Comparison of ENCODE assay signal across 18 cellular contexts in genomic region chr11:1509626-1510255, GRCh38. TPM values are rescaled to one million over a fixed set of nuclear protein-coding genes. Genes with fewer than 3 reads are reported as not detected.
A peak's percentile ranks its signal among the peaks of the same experiment; 100 is the strongest.
DNase-seq lines count a peak whose midpoint lies in the region; ATAC-seq and TF ChIP-seq lines count a peak whose summit lies in the region.
"Had no signal": no experiment of that assay in that cellular context is flagged by ENCODE, and none has a peak within 500 bp of the region (broad histone marks: within the 10 kb centered on the region; RNA-seq: fewer than 3 reads in every experiment).

No MANE protein-coding gene starts in this region.

- no peaks in the 10 kb centered on the region for H3K36me3 ChIP-seq in breast epithelium
- H3K36me3 ChIP-seq in endodermal cell (ENCODE audit: control insufficient read depth, insufficient read depth, low read length) = no peaks in the 10 kb centered on the region
- H3K36me3 ChIP-seq: Peyer's patch had no signal

- intact Hi-C loops in MCF 10A (cut with micrococcal nuclease) (no loop called here), breast epithelium (cut with DNase I; ENCODE audit: low total_unique reads) (loop anchor here (10.0 kb wide), 1 partner anchor 305 kb away; no protein-coding TSS in a partner anchor)
- intact Hi-C loops in activated CD4-positive, alpha-beta T cell treated with anti-CD3 and anti-CD28 coated beads, Interleukin-2, amount 10 ng/mL, durations not matched to agents 24 days and 14 days (cut with micrococcal nuclease) = loop anchor here (10.0 kb wide), 1 partner anchor 395 kb away; no protein-coding TSS in a partner anchor

- H3K27me3 Mint-ChIP-seq in MCF 10A (ENCODE audit: insufficient read depth, unreplicated experiment) (no peaks in the 10 kb centered on the region), WTC11 (ENCODE audit: low read depth) (no peaks in the 10 kb centered on the region), endodermal cell (ENCODE audit: insufficient read depth) (no peaks in the 10 kb centered on the region)
- no peaks in the 10 kb centered on the region for H3K27me3 Mint-ChIP-seq in activated CD4-positive, alpha-beta T cell treated with anti-CD3 and anti-CD28 coated beads, Interleukin-2, amount 10 ng/mL, durations not matched to agents 24 days and 14 days
- H3K27me3 Mint-ChIP-seq: CD4-positive, alpha-beta memory T cell had no signal

- H3K36me3 Mint-ChIP-seq in MCF 10A (ENCODE audit: insufficient read depth, unreplicated experiment) (no peaks in the 10 kb centered on the region), WTC11 (no peaks in the 10 kb centered on the region), endodermal cell (ENCODE audit: low read depth) (no peaks in the 10 kb centered on the region)
- H3K36me3 Mint-ChIP-seq in stimulated activated effector memory CD8-positive, alpha-beta T cell treated with anti-CD3 and anti-CD28 coated beads, Interleukin-12 subunit alpha, Interleukin-12 subunit beta, amount 100 ng/mL, for 72 hours = no peaks in the 10 kb centered on the region
- H3K36me3 Mint-ChIP-seq in activated CD4-positive, alpha-beta T cell treated with anti-CD3 and anti-CD28 coated beads, Interleukin-2, amount 10 ng/mL, durations not matched to agents 24 days and 14 days (ENCODE audit: low read depth) = no peaks in the 10 kb centered on the region

- BruUV-seq in MCF 10A (replicated peaks; lab: Mats Ljungman, UMichigan) = no TSS peak

- H3K9me3 ChIP-seq in breast epithelium (no peaks in the 10 kb centered on the region), endodermal cell (ENCODE audit: control insufficient read depth, low read length) (no peaks in the 10 kb centered on the region)
- H3K9me3 ChIP-seq: A549, Peyer's patch had no signal

- DNase-seq in MCF 10A (ENCODE audit: unreplicated experiment) = no peak
- DNase-seq in breast epithelium (ENCODE audit: low spot score in 2 of 2) = no peak
- DNase-seq in WTC11 (ENCODE audit: low spot score) = no peak
- DNase-seq in endodermal cell = no peak
- DNase-seq in stimulated activated effector memory CD8-positive, alpha-beta T cell treated with anti-CD3 and anti-CD28 coated beads, Interleukin-12 subunit alpha, Interleukin-12 subunit beta, amount 100 ng/mL, for 72 hours (ENCODE audit: low spot score in 2 of 2) = no peak
- no peak for DNase-seq in RWPE1 (ENCODE audit: low spot score)
- no peak for DNase-seq in activated CD4-positive, alpha-beta T cell treated with anti-CD3 and anti-CD28 coated beads, Interleukin-2, amount 10 ng/mL, durations not matched to agents 24 days and 14 days
- DNase-seq in SHP77 (lab: John Stamatoyannopoulos, UW) = no peak
- DNase-seq: CD4-positive, alpha-beta memory T cell; DMS79; Kasumi-1; NCI-H1417; NCI-H2029; NCI-H510A treated with DMSO at 0.1 percent for 48 hours; Peyer's patch had no signal

- POLR2A ChIA-PET in MCF 10A (lab: Yijun Ruan, JAX) (no interaction called here), WTC11 (lab: Charles Lee) (no interaction called here), RWPE1 (lab: Yijun Ruan, JAX; ENCODE audit: low non-redundant PET) (no interaction called here)

- H3K27me3 ChIP-seq in breast epithelium = no peaks in the 10 kb centered on the region
- no peaks in the 10 kb centered on the region for H3K27me3 ChIP-seq in endodermal cell (ENCODE audit: control insufficient read depth, insufficient read depth, low read length, poor library complexity, severe bottlenecking)
- H3K27me3 ChIP-seq: Peyer's patch had no signal

- no peak overlapping the region for H3K4me3 Mint-ChIP-seq in MCF 10A (ENCODE audit: unreplicated experiment)
- no peak overlapping the region for H3K4me3 Mint-ChIP-seq in WTC11
- H3K4me3 Mint-ChIP-seq in endodermal cell = no peak overlapping the region
- H3K4me3 Mint-ChIP-seq in stimulated activated effector memory CD8-positive, alpha-beta T cell treated with anti-CD3 and anti-CD28 coated beads, Interleukin-12 subunit alpha, Interleukin-12 subunit beta, amount 100 ng/mL, for 72 hours = no peak overlapping the region
- no peak overlapping the region for H3K4me3 Mint-ChIP-seq in activated CD4-positive, alpha-beta T cell treated with anti-CD3 and anti-CD28 coated beads, Interleukin-2, amount 10 ng/mL, durations not matched to agents 24 days and 14 days

- peaks cover 0 to 2% of the 10 kb centered on the region in 2 donors for H3K4me1 ChIP-seq in breast epithelium
- H3K4me1 ChIP-seq in endodermal cell (ENCODE audit: control insufficient read depth, insufficient read depth, low read length) = peaks cover 7% of the 10 kb centered on the region

- H3K9me3 Mint-ChIP-seq in MCF 10A (ENCODE audit: unreplicated experiment) (no peaks in the 10 kb centered on the region), WTC11 (no peaks in the 10 kb centered on the region), endodermal cell (no peaks in the 10 kb centered on the region)
- H3K9me3 Mint-ChIP-seq in stimulated activated effector memory CD8-positive, alpha-beta T cell treated with anti-CD3 and anti-CD28 coated beads, Interleukin-12 subunit alpha, Interleukin-12 subunit beta, amount 100 ng/mL, for 72 hours = no peaks in the 10 kb centered on the region
- no peaks in the 10 kb centered on the region for H3K9me3 Mint-ChIP-seq in activated CD4-positive, alpha-beta T cell treated with anti-CD3 and anti-CD28 coated beads, Interleukin-2, amount 10 ng/mL, durations not matched to agents 24 days and 14 days

- ATAC-seq in WTC11 = no peak
- no peak for ATAC-seq in stimulated activated effector memory CD8-positive, alpha-beta T cell treated with anti-CD3 and anti-CD28 coated beads, Interleukin-12 subunit alpha, Interleukin-12 subunit beta, amount 100 ng/mL, for 72 hours
- ATAC-seq: A549, GM12878, HCT116 had no signal

- H3K4me1 Mint-ChIP-seq in MCF 10A (ENCODE audit: insufficient read depth, unreplicated experiment) (peaks cover 9% of the 10 kb centered on the region), WTC11 (peaks cover 17% of the 10 kb centered on the region), endodermal cell (peaks cover 7% of the 10 kb centered on the region)
- H3K4me1 Mint-ChIP-seq in stimulated activated effector memory CD8-positive, alpha-beta T cell treated with anti-CD3 and anti-CD28 coated beads, Interleukin-12 subunit alpha, Interleukin-12 subunit beta, amount 100 ng/mL, for 72 hours = peaks cover 67% of the 10 kb centered on the region
- peaks cover 2% of the 10 kb centered on the region for H3K4me1 Mint-ChIP-seq in activated CD4-positive, alpha-beta T cell treated with anti-CD3 and anti-CD28 coated beads, Interleukin-2, amount 10 ng/mL, durations not matched to agents 24 days and 14 days

- CTCF ChIA-PET in MCF 10A (lab: Yijun Ruan, JAX) (no interaction called here), WTC11 (lab: Charles Lee) (no interaction called here), RWPE1 (lab: Yijun Ruan, JAX) (no interaction called here)

- H3K4me3 ChIP-seq in breast epithelium = no peak overlapping the region
- H3K4me3 ChIP-seq in endodermal cell (ENCODE audit: low read length) = no peak overlapping the region
- H3K4me3 ChIP-seq: A549, GM12878, Peyer's patch had no signal

- H3K27ac Mint-ChIP-seq in MCF 10A (ENCODE audit: low read depth, unreplicated experiment) = peak overlapping the region; percentile 19
- H3K27ac Mint-ChIP-seq in WTC11 = peak overlapping the region; percentile 69; the same call in 1 of the 2 replicates
- peak overlapping the region; percentile 9 for H3K27ac Mint-ChIP-seq in endodermal cell
- H3K27ac Mint-ChIP-seq in stimulated activated effector memory CD8-positive, alpha-beta T cell treated with anti-CD3 and anti-CD28 coated beads, Interleukin-12 subunit alpha, Interleukin-12 subunit beta, amount 100 ng/mL, for 72 hours = peak overlapping the region; percentile 56
- H3K27ac Mint-ChIP-seq in activated CD4-positive, alpha-beta T cell treated with anti-CD3 and anti-CD28 coated beads, Interleukin-2, amount 10 ng/mL, durations not matched to agents 24 days and 14 days = no peak overlapping the region

- no peak for TF ChIP-seq POLR2A in breast epithelium (IDR thresholded peaks at IDR 0.05)

- 88 to 90% methylated on average over 3 to 7 of the region's 20 CpGs for WGBS in endodermal cell (ENCODE audit: insufficient coverage in 1 of 2, insufficient read length in 1 of 2), 2 experiments

- H3K27ac ChIP-seq in breast epithelium (no peak overlapping the region), endodermal cell (ENCODE audit: low read depth, low read length) (no peak overlapping the region), RWPE1 (no peak overlapping the region)
- H3K27ac ChIP-seq: A549, Peyer's patch had no signal

- TF ChIP-seq CTCF in MCF 10A (IDR thresholded peaks at IDR 0.05; ENCODE audit: unreplicated experiment) (no peak), breast epithelium (IDR thresholded peaks at IDR 0.05) (no peak), WTC11 (IDR thresholded peaks at IDR 0.05) (no peak), endodermal cell (conservative IDR thresholded peaks at IDR 0.05) (no peak), RWPE1 (conservative IDR thresholded peaks at IDR 0.05; ENCODE audit: low read depth) (no peak)

- H3K9ac ChIP-seq in endodermal cell (ENCODE audit: extremely low read depth, low read length, poor library complexity, severe bottlenecking) = no peak overlapping the region

TF ChIP-seq in WTC11, 78 proteins besides CTCF, POLR2A, EP300 and RAD21 (continues in another document):
- TF ChIP-seq RELA (CRISPR knock-in tag; IDR thresholded peaks at IDR 0.05; ENCODE audit: borderline replicate concordance) = no peak
- TF ChIP-seq, protein P1, sequence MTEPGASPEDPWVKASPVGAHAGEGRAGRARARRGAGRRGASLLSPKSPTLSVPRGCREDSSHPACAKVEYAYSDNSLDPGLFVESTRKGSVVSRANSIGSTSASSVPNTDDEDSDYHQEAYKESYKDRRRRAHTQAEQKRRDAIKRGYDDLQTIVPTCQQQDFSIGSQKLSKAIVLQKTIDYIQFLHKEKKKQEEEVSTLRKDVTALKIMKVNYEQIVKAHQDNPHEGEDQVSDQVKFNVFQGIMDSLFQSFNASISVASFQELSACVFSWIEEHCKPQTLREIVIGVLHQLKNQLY (CRISPR knock-in tag; IDR thresholded peaks at IDR 0.05) = no peak
- TF ChIP-seq, protein P2, sequence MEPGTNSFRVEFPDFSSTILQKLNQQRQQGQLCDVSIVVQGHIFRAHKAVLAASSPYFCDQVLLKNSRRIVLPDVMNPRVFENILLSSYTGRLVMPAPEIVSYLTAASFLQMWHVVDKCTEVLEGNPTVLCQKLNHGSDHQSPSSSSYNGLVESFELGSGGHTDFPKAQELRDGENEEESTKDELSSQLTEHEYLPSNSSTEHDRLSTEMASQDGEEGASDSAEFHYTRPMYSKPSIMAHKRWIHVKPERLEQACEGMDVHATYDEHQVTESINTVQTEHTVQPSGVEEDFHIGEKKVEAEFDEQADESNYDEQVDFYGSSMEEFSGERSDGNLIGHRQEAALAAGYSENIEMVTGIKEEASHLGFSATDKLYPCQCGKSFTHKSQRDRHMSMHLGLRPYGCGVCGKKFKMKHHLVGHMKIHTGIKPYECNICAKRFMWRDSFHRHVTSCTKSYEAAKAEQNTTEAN (CRISPR knock-in tag; IDR thresholded peaks at IDR 0.05) = no peak

RNA-seq across cellular contexts. Expression of gene MOB2, which starts 23.2 kb away (rescaled TPM):
- total RNA-seq in MCF 10A (2022) = 20.1 and 20.2 TPM in 2 replicates
- 10 to 100 TPM; 36.4 to 46.1 (median 37.9) TPM for total RNA-seq in breast epithelium
- total RNA-seq in WTC11 (2021) = 17.7 to 23.4 TPM (median 21.7 TPM) in 3 replicates
- total RNA-seq in endodermal cell = 10 to 100 TPM; 23.9 to 25.4 TPM
- polyA plus RNA-seq in endodermal cell (2013, experiment 1 of 2) = 15.7 TPM
- 14.4 TPM for polyA plus RNA-seq in endodermal cell (2013, experiment 2 of 2)
- total RNA-seq in activated CD4-positive, alpha-beta T cell treated with anti-CD3 and anti-CD28 coated beads, Interleukin-2, amount 10 ng/mL, durations not matched to agents 24 days and 14 days = 22.4 and 23.5 TPM in 2 replicates
